Comparison of ENCODE assay signal across 1 cellular context in genomic region chr14:31278883-31279282, GRCh38.
TF ChIP-seq lines count a peak whose summit lies in the region.

No MANE protein-coding gene starts in this region.

TF ChIP-seq in HEK293, 187 proteins besides CTCF, POLR2A, EP300 and RAD21 (continued from another document):
- TF ChIP-seq ZNF549 (tag by site-specific recombination; IDR thresholded peaks at IDR 0.05): peak; percentile 45; the same call in 1 of the 2 replicates
- TF ChIP-seq ZNF324 (tag by site-specific recombination; IDR thresholded peaks at IDR 0.05): no peak
- TF ChIP-seq ZNF510 (tag by site-specific recombination; IDR thresholded peaks at IDR 0.05; ENCODE audit: insufficient replicate concordance): peak; percentile 11
- no peak for TF ChIP-seq IKZF3 (tag by site-specific recombination; IDR thresholded peaks at IDR 0.05)
- TF ChIP-seq ZNF529 (tag by site-specific recombination; IDR thresholded peaks at IDR 0.05; ENCODE audit: insufficient replicate concordance): peak; percentile 38
